8 cellular contexts compared by ENCODE assay signal in the genomic region with DNA sequence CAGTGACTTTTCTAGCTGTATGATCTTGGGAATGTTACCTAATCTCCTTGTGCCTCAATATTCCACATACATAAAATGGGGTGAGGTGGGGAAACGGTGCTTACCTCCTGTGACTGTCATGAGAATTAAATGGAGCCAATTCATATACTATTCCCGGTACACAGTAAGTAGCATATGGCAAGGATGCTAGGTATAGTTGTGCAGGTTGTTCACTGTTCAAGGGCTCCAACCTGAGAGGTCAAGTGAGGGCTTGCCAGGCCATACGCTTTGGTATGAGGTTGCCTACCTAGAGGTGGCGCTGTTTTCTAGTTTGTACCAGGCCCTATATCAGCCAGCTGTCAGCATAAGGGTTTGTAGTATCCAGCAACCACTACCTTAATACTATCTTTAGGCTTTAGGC. TPM values are rescaled to one million over a fixed set of nuclear protein-coding genes. Genes with fewer than 3 reads are reported as not detected.
DNase-seq lines count a peak whose midpoint lies in the region; ATAC-seq, FAIRE-seq and TF ChIP-seq lines count a peak whose summit lies in the region.
"Had no signal": no experiment of that assay in that cellular context is flagged by ENCODE, and none has a peak within 500 bp of the region (broad histone marks: within the 10 kb centered on the region; RNA-seq: fewer than 3 reads in every experiment).

No MANE protein-coding gene starts in this region.

- no peak for FAIRE-seq in bronchial epithelial cell (lab: Jason Lieb, UNC)

- no peak overlapping the region for H3K27ac Mint-ChIP-seq in progenitor cell of endocrine pancreas

- no peak overlapping the region for H3K4me3 Mint-ChIP-seq in progenitor cell of endocrine pancreas (ENCODE audit: low read depth)
- H3K4me3 Mint-ChIP-seq: T-helper 17 cell had no signal

- H3K36me3 ChIP-seq in bronchial epithelial cell (ENCODE audit: control insufficient read depth, insufficient read depth, low read length) = no peaks in the 10 kb centered on the region

- H3K4me3 ChIP-seq in bronchial epithelial cell (ENCODE audit: low read depth, low read length) = no peak overlapping the region

- no peaks in the 10 kb centered on the region for H3K9me3 Mint-ChIP-seq in progenitor cell of endocrine pancreas (ENCODE audit: low read depth)

- TF ChIP-seq CTCF in GM12874 (IDR thresholded peaks at IDR 0.05; ENCODE audit: insufficient read depth, low read depth, low read length) = peak; percentile 76
- peak; percentile 52 for TF ChIP-seq CTCF in bronchial epithelial cell (IDR thresholded peaks at IDR 0.05; ENCODE audit: insufficient read depth, low read length, severe bottlenecking)
- TF ChIP-seq CTCF in progenitor cell of endocrine pancreas (IDR thresholded peaks at IDR 0.05; ENCODE audit: unreplicated experiment) = peak; percentile 24

- DNase-seq in NAMALWA (ENCODE audit: low spot score) (peak; percentile 54), bronchial epithelial cell (ENCODE audit: low read depth) (peak; percentile 41), progenitor cell of endocrine pancreas (ENCODE audit: low spot score, unreplicated experiment) (no peak), middle frontal gyrus (ENCODE audit: extremely low spot score, low spot score) (no peak)

- no peaks in the 10 kb centered on the region for H3K27me3 ChIP-seq in bronchial epithelial cell (ENCODE audit: control insufficient read depth, insufficient read depth, low read length)

- H3K36me3 Mint-ChIP-seq in progenitor cell of endocrine pancreas (ENCODE audit: insufficient read depth) = no peaks in the 10 kb centered on the region

- ATAC-seq in HG02840 (IDR thresholded peaks at IDR 0.05; ENCODE audit: low FRiP score, unreplicated experiment) (no peak), HG03097 (IDR thresholded peaks at IDR 0.05; ENCODE audit: low FRiP score, unreplicated experiment) (no peak)
- ATAC-seq: T-helper 17 cell had no signal

- peaks cover 27% of the 10 kb centered on the region for H3K27me3 Mint-ChIP-seq in progenitor cell of endocrine pancreas
- H3K27me3 Mint-ChIP-seq: T-helper 17 cell had no signal

- H3K4me1 Mint-ChIP-seq in progenitor cell of endocrine pancreas (ENCODE audit: low read depth) = peaks cover 25% of the 10 kb centered on the region

RNA-seq across cellular contexts. Expression of a gene that starts 3.6 kb away (rescaled TPM):
- total RNA-seq in bronchial epithelial cell (2.6 and 3.4 TPM in 2 replicates), progenitor cell of endocrine pancreas (0.55 TPM in 1 of 2 replicates, not detected in the other)

RNA-seq across cellular contexts. Expression of a gene that starts 59.8 kb away (rescaled TPM):
- total RNA-seq in bronchial epithelial cell = 0.79 and 2.8 TPM in 2 replicates
- 1.0 and 6.3 TPM in 2 replicates for total RNA-seq in progenitor cell of endocrine pancreas

Comparison
In these comparisons a context has a peak if more than half of its experiments do, and no peak if none do; other contexts are left out.
1. CTCF ChIP-seq: peak in every context shown above with its lines; median percentile 76 in GM12874; 52 in bronchial epithelial cell; 24 in progenitor cell of endocrine pancreas.
2. DNase-seq: peak in NAMALWA (single experiment) and bronchial epithelial cell (single experiment); none in progenitor cell of endocrine pancreas (single experiment) and middle frontal gyrus (single experiment).